1 cellular context compared by ENCODE assay signal in the genomic region with DNA sequence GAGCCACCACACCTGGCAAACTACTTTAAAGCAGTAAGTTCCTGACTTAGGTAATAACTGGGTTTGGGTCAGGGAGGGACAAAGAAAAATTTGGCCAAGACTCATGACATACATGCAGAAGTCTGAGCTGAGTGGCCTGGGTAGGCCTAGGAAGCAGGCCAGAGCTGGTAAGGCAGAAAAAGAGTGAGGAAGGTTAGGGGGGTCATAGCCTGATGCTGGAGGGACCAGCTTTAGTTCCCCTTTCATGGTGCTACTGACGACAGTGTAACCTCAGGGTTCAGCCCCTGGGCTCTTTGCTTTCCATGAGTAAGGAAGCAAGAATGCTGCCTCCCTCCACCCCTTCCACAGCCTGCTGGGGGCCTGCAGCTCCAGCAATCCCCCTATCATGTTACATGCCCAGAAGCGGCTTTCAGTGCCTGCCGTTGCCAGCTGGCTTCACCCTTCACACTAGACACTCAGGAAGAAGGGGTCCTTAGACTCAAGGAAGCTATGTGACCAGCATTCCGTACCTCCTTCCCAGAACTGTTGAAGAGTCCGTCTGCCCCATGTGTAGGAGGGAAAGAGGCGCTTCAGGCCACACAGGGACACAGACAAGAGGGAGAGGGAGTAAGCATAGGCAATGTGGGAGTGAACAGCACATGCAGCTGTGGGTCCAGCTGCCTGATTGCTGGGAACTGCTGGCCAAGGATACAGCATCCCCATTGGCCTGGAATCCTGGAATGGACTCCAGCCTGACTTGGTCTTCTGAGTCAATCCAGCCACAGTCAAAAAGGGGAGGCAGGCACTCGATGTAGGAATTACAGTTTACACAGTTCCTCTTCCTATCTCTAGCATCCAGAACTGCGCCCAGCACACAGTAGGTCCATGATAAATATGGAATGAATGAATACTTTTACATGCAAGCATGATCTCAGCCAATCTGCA.
A peak's percentile ranks its signal among the peaks of the same experiment; 100 is the strongest.
TF ChIP-seq lines count a peak whose summit lies in the region.

No MANE protein-coding gene starts in this region.

TF ChIP-seq in IMR-90, 13 proteins besides CTCF, POLR2A, EP300 and RAD21:
- no peak for TF ChIP-seq SMC3 (IDR thresholded peaks at IDR 0.05; ENCODE audit: low read depth, low read length)
- TF ChIP-seq FOS (IDR thresholded peaks at IDR 0.05; ENCODE audit: low read depth, low read length): peak; percentile 81
- peak; percentile 98 for TF ChIP-seq MAZ (IDR thresholded peaks at IDR 0.05; ENCODE audit: borderline replicate concordance, low read depth, low read length)
- TF ChIP-seq CHD1 (IDR thresholded peaks at IDR 0.05; ENCODE audit: low read depth, low read length): peak; percentile 37; the same call in 1 of the 2 replicates
- TF ChIP-seq RFX5 (IDR thresholded peaks at IDR 0.05; ENCODE audit: low read depth, low read length): no peak
- TF ChIP-seq CEBPB (IDR thresholded peaks at IDR 0.05; ENCODE audit: low read depth, low read length): peak; percentile 6; the same call in 1 of the 2 replicates
- TF ChIP-seq NFE2L2 (IDR thresholded peaks at IDR 0.05; ENCODE audit: low read depth, low read length): peak; percentile 36; the same call in 1 of the 2 replicates
- peak; percentile 74 for TF ChIP-seq BHLHE40 (IDR thresholded peaks at IDR 0.05; ENCODE audit: low read depth, low read length)
- peak; percentile 86 for TF ChIP-seq MXI1 (IDR thresholded peaks at IDR 0.05; ENCODE audit: borderline replicate concordance, low read depth, low read length)
- TF ChIP-seq, protein P1, sequence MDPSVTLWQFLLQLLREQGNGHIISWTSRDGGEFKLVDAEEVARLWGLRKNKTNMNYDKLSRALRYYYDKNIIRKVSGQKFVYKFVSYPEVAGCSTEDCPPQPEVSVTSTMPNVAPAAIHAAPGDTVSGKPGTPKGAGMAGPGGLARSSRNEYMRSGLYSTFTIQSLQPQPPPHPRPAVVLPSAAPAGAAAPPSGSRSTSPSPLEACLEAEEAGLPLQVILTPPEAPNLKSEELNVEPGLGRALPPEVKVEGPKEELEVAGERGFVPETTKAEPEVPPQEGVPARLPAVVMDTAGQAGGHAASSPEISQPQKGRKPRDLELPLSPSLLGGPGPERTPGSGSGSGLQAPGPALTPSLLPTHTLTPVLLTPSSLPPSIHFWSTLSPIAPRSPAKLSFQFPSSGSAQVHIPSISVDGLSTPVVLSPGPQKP (IDR thresholded peaks at IDR 0.05; ENCODE audit: borderline replicate concordance, low read depth, low read length): no peak
- TF ChIP-seq, protein P2, sequence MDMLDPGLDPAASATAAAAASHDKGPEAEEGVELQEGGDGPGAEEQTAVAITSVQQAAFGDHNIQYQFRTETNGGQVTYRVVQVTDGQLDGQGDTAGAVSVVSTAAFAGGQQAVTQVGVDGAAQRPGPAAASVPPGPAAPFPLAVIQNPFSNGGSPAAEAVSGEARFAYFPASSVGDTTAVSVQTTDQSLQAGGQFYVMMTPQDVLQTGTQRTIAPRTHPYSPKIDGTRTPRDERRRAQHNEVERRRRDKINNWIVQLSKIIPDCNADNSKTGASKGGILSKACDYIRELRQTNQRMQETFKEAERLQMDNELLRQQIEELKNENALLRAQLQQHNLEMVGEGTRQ (IDR thresholded peaks at IDR 0.05; ENCODE audit: low read depth, low read length): peak; percentile 26; the same call in 1 of the 2 replicates
